In genomic region chr2:218755567-218756404, GRCh38 we compare ENCODE assay signal across 1 cellular context.
TF ChIP-seq lines count a peak whose summit lies in the region.

No MANE protein-coding gene starts in this region.

TF ChIP-seq in HepG2, 621 proteins besides CTCF, POLR2A, EP300 and RAD21 (continued from another document and continues in another):
- TF ChIP-seq SOX6 (IDR thresholded peaks at IDR 0.05) = no peak
- peak; percentile 98 for TF ChIP-seq SOX6 (CRISPR knock-in tag; IDR thresholded peaks at IDR 0.05)
- no peak for TF ChIP-seq REXO4 (CRISPR knock-in tag; IDR thresholded peaks at IDR 0.05; ENCODE audit: borderline replicate concordance)
- TF ChIP-seq HMG20B (CRISPR knock-in tag; conservative IDR thresholded peaks at IDR 0.05) = peak; percentile 89
- TF ChIP-seq RBM22 (optimal IDR thresholded peaks at IDR 0.05; ENCODE audit: low read length) = peak; percentile 44
- TF ChIP-seq FOXK1 (CRISPR knock-in tag; IDR thresholded peaks at IDR 0.05; ENCODE audit: borderline replicate concordance, low read depth) = peak; percentile 97; the same call in 1 of the 2 replicates
- TF ChIP-seq MBD4 (IDR thresholded peaks at IDR 0.05; ENCODE audit: borderline replicate concordance, low read length) = no peak; the same call in 1 of the 2 replicates
- TF ChIP-seq HMGXB4 (CRISPR knock-in tag; IDR thresholded peaks at IDR 0.05; ENCODE audit: borderline replicate concordance in 1 of 2, low read depth in 1 of 2) = peak; percentile 65 to 92; a peak in 3 of 4 replicates
- TF ChIP-seq ZNF225 (CRISPR knock-in tag; IDR thresholded peaks at IDR 0.05) = no peak; the same call in 1 of the 2 replicates
- TF ChIP-seq NFE2 (CRISPR knock-in tag; IDR thresholded peaks at IDR 0.05) = no peak
- TF ChIP-seq ZBTB10 (CRISPR knock-in tag; IDR thresholded peaks at IDR 0.05; ENCODE audit: borderline replicate concordance) = 0 out of 2 replicates have a peak, but pooled peaks have one; percentile 71
- TF ChIP-seq HIVEP1 (CRISPR knock-in tag; IDR thresholded peaks at IDR 0.05) = no peak
- TF ChIP-seq CC2D1A (CRISPR knock-in tag; IDR thresholded peaks at IDR 0.05) = 0 out of 2 replicates have a peak, but pooled peaks have one; percentile 72
- TF ChIP-seq FOXM1 (CRISPR knock-in tag; IDR thresholded peaks at IDR 0.05) = peak; percentile 73; the same call in 1 of the 2 replicates
- TF ChIP-seq ZNF557 (CRISPR knock-in tag; IDR thresholded peaks at IDR 0.05) = peak; percentile 85; the same call in 1 of the 2 replicates
- TF ChIP-seq NFAT5 (CRISPR knock-in tag; IDR thresholded peaks at IDR 0.05) = peak; percentile 48
- TF ChIP-seq ZNF414 (CRISPR knock-in tag; IDR thresholded peaks at IDR 0.05) = 0 out of 2 replicates have a peak, but pooled peaks have one; percentile 17
- TF ChIP-seq ZNF746 (CRISPR knock-in tag; IDR thresholded peaks at IDR 0.05) = peak; percentile 99
- TF ChIP-seq TIGD3 (CRISPR knock-in tag; IDR thresholded peaks at IDR 0.05; ENCODE audit: borderline replicate concordance) = peak; percentile 87; the same call in 1 of the 2 replicates
- TF ChIP-seq NR2F1 (CRISPR knock-in tag; IDR thresholded peaks at IDR 0.05) = peak; percentile 97 to 98
- peak; percentile 96 for TF ChIP-seq DBP (CRISPR knock-in tag; IDR thresholded peaks at IDR 0.05; ENCODE audit: not compliant biosample characterization)
- TF ChIP-seq IRX3 (CRISPR knock-in tag; IDR thresholded peaks at IDR 0.05; ENCODE audit: borderline replicate concordance, low read depth) = 0 out of 2 replicates have a peak, but pooled peaks have one; percentile 23
- peak; percentile 70; the same call in 1 of the 2 replicates for TF ChIP-seq ZNF558 (CRISPR knock-in tag; IDR thresholded peaks at IDR 0.05; ENCODE audit: borderline replicate concordance)
- peak; percentile 55; the same call in 1 of the 2 replicates for TF ChIP-seq TSC22D2 (CRISPR knock-in tag; IDR thresholded peaks at IDR 0.05; ENCODE audit: borderline replicate concordance)
- no peak for TF ChIP-seq SP1 (IDR thresholded peaks at IDR 0.05)
- peak; percentile 72 for TF ChIP-seq SP1 (CRISPR knock-in tag; IDR thresholded peaks at IDR 0.05)
- peak; percentile 100 for TF ChIP-seq TBX2 (CRISPR knock-in tag; IDR thresholded peaks at IDR 0.05; ENCODE audit: borderline replicate concordance)
- no peak for TF ChIP-seq GRHL1 (CRISPR knock-in tag; conservative IDR thresholded peaks at IDR 0.05)
- no peak for TF ChIP-seq ZSCAN30 (CRISPR knock-in tag; IDR thresholded peaks at IDR 0.05)
- TF ChIP-seq MAZ (IDR thresholded peaks at IDR 0.05; ENCODE audit: borderline replicate concordance, low read depth, low read length) = no peak
- TF ChIP-seq MAZ (CRISPR knock-in tag; IDR thresholded peaks at IDR 0.05; ENCODE audit: low read depth) = peak; percentile 83
- peak; percentile 56; the same call in 1 of the 2 replicates for TF ChIP-seq MTERF4 (CRISPR knock-in tag; IDR thresholded peaks at IDR 0.05)
- TF ChIP-seq PRMT3 (CRISPR knock-in tag; IDR thresholded peaks at IDR 0.05; ENCODE audit: borderline replicate concordance, low read depth) = no peak
- TF ChIP-seq PAWR (CRISPR knock-in tag; IDR thresholded peaks at IDR 0.05; ENCODE audit: borderline replicate concordance) = no peak; the same call in 1 of the 2 replicates
- peak; percentile 100 for TF ChIP-seq SALL1 (CRISPR knock-in tag; IDR thresholded peaks at IDR 0.05)
- peak; percentile 44; the same call in 1 of the 2 replicates for TF ChIP-seq ZNF687 (CRISPR knock-in tag; IDR thresholded peaks at IDR 0.05)
- no peak for TF ChIP-seq GLMP (CRISPR knock-in tag; IDR thresholded peaks at IDR 0.05; ENCODE audit: borderline replicate concordance)
